Comparison of ENCODE assay signal across 8 cellular contexts in the genomic region with DNA sequence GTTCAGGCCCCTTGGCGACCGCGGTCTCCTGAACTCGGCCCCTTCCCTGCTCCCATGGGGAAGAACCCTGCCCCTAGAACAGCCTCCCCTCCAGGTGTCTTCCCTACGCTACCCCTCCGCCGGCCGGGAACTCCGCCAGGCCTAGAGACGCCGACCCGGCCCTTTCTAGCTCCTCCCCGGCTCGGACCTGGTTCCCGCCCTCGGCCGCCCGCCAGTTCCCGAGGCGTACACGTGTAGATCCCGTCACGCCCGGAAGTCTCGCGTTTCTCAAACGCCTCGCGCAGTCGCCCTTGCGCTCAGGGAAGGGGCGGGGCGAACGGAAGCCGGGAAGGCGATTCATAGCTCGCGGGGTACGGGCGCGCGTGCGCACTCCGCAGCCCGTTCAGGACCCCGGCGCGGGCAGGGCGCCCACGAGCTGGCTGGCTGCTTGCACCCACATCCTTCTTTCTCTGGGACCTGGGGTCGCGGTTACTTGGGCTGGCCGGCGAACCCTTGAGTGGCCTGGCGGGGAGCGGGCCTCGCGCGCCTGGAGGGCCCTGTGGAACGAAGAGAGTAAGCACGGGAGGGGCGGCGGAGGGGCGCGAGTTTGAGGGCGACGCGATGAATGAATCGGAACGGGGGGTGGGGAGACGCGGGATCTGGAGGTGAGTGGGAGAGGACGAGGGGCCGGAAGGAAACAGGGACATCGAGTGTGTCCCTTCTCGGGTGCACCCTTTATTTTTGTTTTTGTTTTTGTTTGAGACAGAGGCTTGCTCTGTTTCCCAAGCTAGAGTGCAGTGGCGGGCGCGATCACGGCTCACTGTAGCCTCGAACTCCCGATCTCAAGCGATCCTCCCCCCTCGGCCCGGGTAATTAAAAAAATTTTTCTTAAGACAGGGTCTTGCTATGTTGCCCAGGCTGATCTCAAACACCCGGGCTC. TPM values are rescaled to one million over a fixed set of nuclear protein-coding genes. Genes with fewer than 3 reads are reported as not detected.
A peak's percentile ranks its signal among the peaks of the same experiment; 100 is the strongest.
DNase-seq lines count a peak whose midpoint lies in the region; ATAC-seq, FAIRE-seq and TF ChIP-seq lines count a peak whose summit lies in the region.

A gene (plus strand): TSS at position 369 of the 919 bp plus-strand sequence. CDS start 710 bp downstream, outside the sequence.

- no peaks in the 10 kb centered on the region for H3K27me3 ChIP-seq in body of pancreas
- H3K27me3 ChIP-seq in sigmoid colon, result no peaks in the 10 kb centered on the region

- FAIRE-seq in TTC549 (lab: Jason Lieb, UNC), result peak; percentile 78

- TF ChIP-seq CTCF in 22Rv1 (IDR thresholded peaks at IDR 0.05) (no peak), body of pancreas (IDR thresholded peaks at IDR 0.05) (peak in 1 of 7 experiments; percentile 15), sigmoid colon (IDR thresholded peaks at IDR 0.05) (no peak)

- peak; percentile 40 to 72 (median 66) for TF ChIP-seq POLR2A in body of pancreas (IDR thresholded peaks at IDR 0.05)
- TF ChIP-seq POLR2A in sigmoid colon (IDR thresholded peaks at IDR 0.05), result peak; percentile 37 to 56

- intact Hi-C loops in body of pancreas (cut with DNase I) (no loop called here), sigmoid colon (cut with DNase I) (loop anchor here (1.0 to 5.0 kb wide), 3 partner anchors 19 to 161 kb away; a partner anchor contains a TSS)

- no peaks in the 10 kb centered on the region for H3K9me3 ChIP-seq in body of pancreas
- H3K9me3 ChIP-seq in sigmoid colon, result no peaks in the 10 kb centered on the region

- DNase-seq in NCI-H2107 treated with DMSO at 0.1 percent for 48 hours (lab: John Stamatoyannopoulos, UW; ENCODE audit: unreplicated experiment) (peak; percentile 96), body of pancreas (peak; percentile 99 to 100 (median 100)), iPS DF 19.7 (ENCODE audit: low read depth, low spot score) (peak; percentile 84), sigmoid colon (peak; percentile 100)

- ATAC-seq in GM18520 (IDR thresholded peaks at IDR 0.05; ENCODE audit: unreplicated experiment) (peak; percentile 86), HG03064 (IDR thresholded peaks at IDR 0.05; ENCODE audit: low read depth, unreplicated experiment) (peak; percentile 73), body of pancreas (peak; percentile 97)

- H3K36me3 ChIP-seq in body of pancreas (replicated peaks in 1 of 2; ENCODE audit: insufficient read depth in 1 of 2, low read depth in 2 of 2) (no peaks in the 10 kb centered on the region), sigmoid colon (peaks cover 0 to 13% (median 0%) of the 10 kb centered on the region in 4 donors)

- peaks cover 23% of the 10 kb centered on the region for H3K4me1 ChIP-seq in body of pancreas
- peaks cover 0 to 26% (median 22%) of the 10 kb centered on the region in 4 donors for H3K4me1 ChIP-seq in sigmoid colon

- peak in 1 of 4 donors; percentile 72 for TF ChIP-seq EP300 in sigmoid colon (IDR thresholded peaks at IDR 0.05)

- H3K4me3 ChIP-seq in body of pancreas (peak within 1 kb of the TSS; percentile 72 to 96), sigmoid colon (peak within 1 kb of the TSS; percentile 64 to 72 (median 68))

- H3K27ac ChIP-seq in 22Rv1, result peak within 1 kb of the TSS; percentile 86
- H3K27ac ChIP-seq in body of pancreas, result peak within 1 kb of the TSS; percentile 81 to 91 (median 86)
- peak within 1 kb of the TSS; percentile 81 to 98 (median 96) for H3K27ac ChIP-seq in sigmoid colon

- WGBS in body of pancreas, 2 donors, result 1% methylated on average over 15 to 86 of the region's 86 CpGs
- WGBS in sigmoid colon, 2 donors, result 0 to 1% methylated on average over 86 of the region's 86 CpGs

RNA-seq across cellular contexts. Expression of the gene that starts here (rescaled TPM):
- total RNA-seq in body of pancreas (10 to 100 TPM; 17.1 to 20.8 TPM), sigmoid colon (10 to 100 TPM; 20.5 to 39.5 (median 31.7) TPM)
- polyA plus RNA-seq in sigmoid colon, result 10 to 100 TPM; 43.5 to 46.2 (median 44.4) TPM

Comparison
In these comparisons a context has a peak if more than half of its experiments do, and no peak if none do; other contexts are left out.
1. Peak in every context shown above with its lines: DNase-seq, ATAC-seq, H3K4me3 ChIP-seq and H3K27ac ChIP-seq.